ENCODE assay signal across 1 cellular context in genomic region chr11:18769802-18770456, GRCh38.
TF ChIP-seq lines count a peak whose summit lies in the region.

No MANE protein-coding gene starts in this region.

TF ChIP-seq in GM12878, 131 proteins besides CTCF, POLR2A, EP300 and RAD21 (continued from another document):
- TF ChIP-seq RELB (IDR thresholded peaks at IDR 0.05; ENCODE audit: low read depth) (peak; percentile 95), RELA (IDR thresholded peaks at IDR 0.05; ENCODE audit: borderline replicate concordance, partially characterized antibody) (peak; percentile 60), RAD51 (IDR thresholded peaks at IDR 0.05) (peak; percentile 91), MXI1 (IDR thresholded peaks at IDR 0.05; ENCODE audit: low read depth, low read length) (0 out of 2 replicates have a peak, but pooled peaks have one; percentile 43), SRF (IDR thresholded peaks at IDR 0.05; ENCODE audit: low read depth in 2 of 2, low read length in 2 of 2) (no peak), PAX8 (IDR thresholded peaks at IDR 0.05) (no peak), ESRRA (IDR thresholded peaks at IDR 0.05; ENCODE audit: low read length) (peak; percentile 30; the same call in 1 of the 2 replicates), ZNF274 (IDR thresholded peaks at IDR 0.05; ENCODE audit: insufficient read depth, insufficient read length) (no peak), IRF3 (IDR thresholded peaks at IDR 0.05) (no peak), SKIL (IDR thresholded peaks at IDR 0.05; ENCODE audit: low read depth, poor library complexity, severe bottlenecking) (peak; percentile 90), FOXM1 (IDR thresholded peaks at IDR 0.05; ENCODE audit: low read depth, low read length) (0 out of 2 replicates have a peak, but pooled peaks have one; percentile 55), TARDBP (IDR thresholded peaks at IDR 0.05; ENCODE audit: borderline replicate concordance) (no peak), MEF2B (IDR thresholded peaks at IDR 0.05; ENCODE audit: partially characterized antibody, poor library complexity, severe bottlenecking) (peak; percentile 78), HDGF (IDR thresholded peaks at IDR 0.05) (peak; percentile 82; the same call in 1 of the 2 replicates), SMAD5 (IDR thresholded peaks at IDR 0.05; ENCODE audit: low read depth) (no peak), FOXK2 (IDR thresholded peaks at IDR 0.05) (no peak), NR2C2 (IDR thresholded peaks at IDR 0.05; ENCODE audit: borderline replicate concordance, control insufficient read depth, insufficient read length, low read depth) (no peak), SMC3 (IDR thresholded peaks at IDR 0.05; ENCODE audit: borderline replicate concordance, low read length) (no peak), DPF2 (IDR thresholded peaks at IDR 0.05) (peak; percentile 96), CHD4 (IDR thresholded peaks at IDR 0.05) (no peak), USF1 (IDR thresholded peaks at IDR 0.05; ENCODE audit: borderline replicate concordance, extremely low read length, insufficient read depth, low read depth, low read length) (peak; percentile 49), TBL1XR1 (IDR thresholded peaks at IDR 0.05; ENCODE audit: low read depth, low read length) (peak; percentile 67; the same call in 1 of the 2 replicates), ZBTB40 (IDR thresholded peaks at IDR 0.05; ENCODE audit: borderline replicate concordance) (no peak), BCL11A (IDR thresholded peaks at IDR 0.05; ENCODE audit: low read depth, low read length) (peak; percentile 84), ZBTB33 (IDR thresholded peaks at IDR 0.05) (no peak), SMAD1 (IDR thresholded peaks at IDR 0.05; ENCODE audit: low read depth, partially characterized antibody) (no peak), ZSCAN29 (IDR thresholded peaks at IDR 0.05) (0 out of 2 replicates have a peak, but pooled peaks have one; percentile 18), RUNX3 (IDR thresholded peaks at IDR 0.05; ENCODE audit: low read length) (peak; percentile 72), YY1 (IDR thresholded peaks at IDR 0.05; ENCODE audit: low read depth, low read length) (no peak), BACH1 (IDR thresholded peaks at IDR 0.05; ENCODE audit: borderline replicate concordance) (peak; percentile 85; the same call in 1 of the 2 replicates), CEBPB (IDR thresholded peaks at IDR 0.05; ENCODE audit: borderline replicate concordance in 1 of 2, low read depth in 2 of 2, low read length in 2 of 2) (no peak; a peak in 1 of 4 replicates), NBN (IDR thresholded peaks at IDR 0.05) (peak; percentile 81; the same call in 1 of the 2 replicates)
